In genomic region chr17:66620528-66620927, GRCh38 we compare ENCODE assay signal across 21 cellular contexts.
A peak's percentile ranks its signal among the peaks of the same experiment; 100 is the strongest.
DNase-seq lines count a peak whose midpoint lies in the region; ATAC-seq and TF ChIP-seq lines count a peak whose summit lies in the region.
"Had no signal": no experiment of that assay in that cellular context is flagged by ENCODE, and none has a peak within 500 bp of the region (broad histone marks: within the 10 kb centered on the region; RNA-seq: fewer than 3 reads in every experiment).

No MANE protein-coding gene starts in this region.

- H2AFZ ChIP-seq in IMR-90 (replicated peaks; ENCODE audit: low read length, poor library complexity): no peak overlapping the region

- H4K20me1 ChIP-seq in IMR-90 (ENCODE audit: insufficient read depth, low read length): peaks cover 10% of the 10 kb centered on the region

- POLR2A ChIA-PET in IMR-90 (lab: Charles Lee; ENCODE audit: unreplicated experiment): no interaction called here
- POLR2A ChIA-PET in CD8-positive, alpha-beta memory T cell (lab: Charles Lee): no interaction called here

- no TSS peak for BruUV-seq in IMR-90 (replicated peaks; lab: Mats Ljungman, UMichigan)

- no peak overlapping the region for H3K9ac ChIP-seq in IMR-90 (ENCODE audit: low read depth, low read length)
- H3K9ac ChIP-seq: KMS-11 had no signal

- no peak overlapping the region for H4K5ac ChIP-seq in IMR-90 (ENCODE audit: low read depth, low read length)

- H4K8ac ChIP-seq in IMR-90 (ENCODE audit: low read depth in 2 of 2, low read length in 2 of 2): no peak overlapping the region

- H3K9me3 ChIP-seq in IMR-90 (ENCODE audit: control insufficient read depth, insufficient read depth, low read length): no peaks in the 10 kb centered on the region
- no peaks in the 10 kb centered on the region for H3K9me3 ChIP-seq in CD8-positive, alpha-beta memory T cell (ENCODE audit: low read length)
- H3K9me3 ChIP-seq: SJSA1 had no signal

- no peak for TF ChIP-seq POLR2A in IMR-90 (IDR thresholded peaks at IDR 0.05; ENCODE audit: low read depth, low read length)

- H3K23ac ChIP-seq in IMR-90 (ENCODE audit: low read depth, low read length): no peak overlapping the region

- no peaks in the 10 kb centered on the region for H3K9me3 Mint-ChIP-seq in activated T-helper 1 cell treated with anti-CD3 and anti-CD28 coated beads, Interleukin-12 subunit alpha, Interleukin-12 subunit beta, Interleukin-2, Interleukin-4 antibody, amounts not matched to agents 30 ng/mL and 10 ng/mL and 1 ng/mL, durations not matched to agents 14 hours and 24 hours and 36 hours
- H3K9me3 Mint-ChIP-seq in CD8-positive, alpha-beta memory T cell: no peaks in the 10 kb centered on the region

- no peaks in the 10 kb centered on the region; the same call in none of the 2 replicates for H3K4me1 ChIP-seq in IMR-90 (ENCODE audit: control insufficient read depth, insufficient read depth, low read length)
- H3K4me1 ChIP-seq in CD8-positive, alpha-beta memory T cell (ENCODE audit: insufficient read depth, low read length): no peaks in the 10 kb centered on the region
- H3K4me1 ChIP-seq: SJSA1 had no signal

- H3K36me3 ChIP-seq in IMR-90 (ENCODE audit: control insufficient read depth, insufficient read depth, low read length): no peaks in the 10 kb centered on the region
- H3K36me3 ChIP-seq in CD8-positive, alpha-beta memory T cell (ENCODE audit: insufficient read depth, low read length): no peaks in the 10 kb centered on the region
- H3K36me3 ChIP-seq: SJSA1 had no signal

- H2BK20ac ChIP-seq in IMR-90 (ENCODE audit: low read depth, low read length): no peak overlapping the region

- no peak overlapping the region for H3K4me2 ChIP-seq in IMR-90 (ENCODE audit: low read depth, low read length)
- H3K4me2 ChIP-seq: KMS-11 had no signal

- peak; percentile 33 for DNase-seq in IMR-90
- no peak for DNase-seq in activated T-helper 1 cell treated with anti-CD3 and anti-CD28 coated beads, Interleukin-12 subunit alpha, Interleukin-12 subunit beta, Interleukin-2, Interleukin-4 antibody, amounts not matched to agents 30 ng/mL and 10 ng/mL and 1 ng/mL, durations not matched to agents 14 hours and 24 hours and 36 hours (ENCODE audit: low spot score)
- DNase-seq in fibroblast of villous mesenchyme (ENCODE audit: low read depth): peak; percentile 47
- no peak for DNase-seq in CD8-positive, alpha-beta memory T cell
- DNase-seq: C1 segment of cervical spinal cord; CD4-positive, alpha-beta memory T cell; DMS 273 treated with DMSO at 0.1 percent for 48 hours; DMS79 treated with DMSO at 0.1 percent for 48 hours; MM.1S; NCI-H2029; NCI-H446; NCI-H524 treated with DMSO at 0.1 percent for 48 hours; NCI-H774; T-helper 1 cell had no signal

- peak overlapping the region; percentile 40 for H3K27ac Mint-ChIP-seq in activated T-helper 1 cell treated with anti-CD3 and anti-CD28 coated beads, Interleukin-12 subunit alpha, Interleukin-12 subunit beta, Interleukin-2, Interleukin-4 antibody, amounts not matched to agents 30 ng/mL and 10 ng/mL and 1 ng/mL, durations not matched to agents 14 hours and 24 hours and 36 hours
- peak overlapping the region in 4 of 8 donors; percentile 13 to 66 (median 36) for H3K27ac Mint-ChIP-seq in CD8-positive, alpha-beta memory T cell

- H3K14ac ChIP-seq in IMR-90 (replicated peaks; ENCODE audit: low read depth, low read length): no peak overlapping the region

- ATAC-seq in IMR-90 (ENCODE audit: low read depth) (peak; percentile 56), HG03159 (IDR thresholded peaks at IDR 0.05; ENCODE audit: unreplicated experiment) (no peak), GM21528 (IDR thresholded peaks at IDR 0.05; ENCODE audit: low FRiP score, unreplicated experiment) (no peak), HG02885 (IDR thresholded peaks at IDR 0.05; ENCODE audit: poor library complexity, unreplicated experiment) (no peak)
- ATAC-seq: HCT116, Right ventricle myocardium inferior had no signal

- H3K4me1 Mint-ChIP-seq in activated T-helper 1 cell treated with anti-CD3 and anti-CD28 coated beads, Interleukin-12 subunit alpha, Interleukin-12 subunit beta, Interleukin-2, Interleukin-4 antibody, amounts not matched to agents 30 ng/mL and 10 ng/mL and 1 ng/mL, durations not matched to agents 14 hours and 24 hours and 36 hours (ENCODE audit: low read depth): peaks cover 46% of the 10 kb centered on the region
- peaks cover 0 to 17% (median 3%) of the 10 kb centered on the region in 3 donors for H3K4me1 Mint-ChIP-seq in CD8-positive, alpha-beta memory T cell

- no CpG with 5 or more reads among the region's 2 CpGs for WGBS in IMR-90 (ENCODE audit: extremely low coverage in 2 of 2, insufficient read length in 1 of 2), 2 experiments

- H3K36me3 Mint-ChIP-seq in activated T-helper 1 cell treated with anti-CD3 and anti-CD28 coated beads, Interleukin-12 subunit alpha, Interleukin-12 subunit beta, Interleukin-2, Interleukin-4 antibody, amounts not matched to agents 30 ng/mL and 10 ng/mL and 1 ng/mL, durations not matched to agents 14 hours and 24 hours and 36 hours (ENCODE audit: low read depth): peaks cover 9% of the 10 kb centered on the region
- peaks cover 0 to 11% (median 5%) of the 10 kb centered on the region in 3 donors for H3K36me3 Mint-ChIP-seq in CD8-positive, alpha-beta memory T cell

- H3K18ac ChIP-seq in IMR-90 (ENCODE audit: low read depth, low read length): no peak overlapping the region

- no peaks in the 10 kb centered on the region for H3K27me3 Mint-ChIP-seq in activated T-helper 1 cell treated with anti-CD3 and anti-CD28 coated beads, Interleukin-12 subunit alpha, Interleukin-12 subunit beta, Interleukin-2, Interleukin-4 antibody, amounts not matched to agents 30 ng/mL and 10 ng/mL and 1 ng/mL, durations not matched to agents 14 hours and 24 hours and 36 hours (ENCODE audit: insufficient read depth)
- H3K27me3 Mint-ChIP-seq in CD8-positive, alpha-beta memory T cell: peaks cover 0 to 6% of the 10 kb centered on the region in 2 donors
- H3K27me3 Mint-ChIP-seq: CD4-positive, alpha-beta memory T cell had no signal

- no peak overlapping the region for H2BK15ac ChIP-seq in IMR-90 (ENCODE audit: low read depth, low read length)

- peaks cover 36 to 56% of the 10 kb centered on the region in 2 experiments for H3K79me1 ChIP-seq in IMR-90 (ENCODE audit: low read depth in 1 of 2, low read length in 2 of 2)

- intact Hi-C loops in IMR-90 (cut with micrococcal nuclease): no loop called here
- intact Hi-C loops in activated T-helper 1 cell treated with anti-CD3 and anti-CD28 coated beads, Interleukin-12 subunit alpha, Interleukin-12 subunit beta, Interleukin-2, Interleukin-4 antibody, amounts not matched to agents 30 ng/mL and 10 ng/mL and 1 ng/mL, durations not matched to agents 14 hours and 24 hours and 36 hours (cut with micrococcal nuclease): no loop called here

- no peak overlapping the region for H2BK5ac ChIP-seq in IMR-90 (ENCODE audit: low read depth, low read length, poor library complexity, severe bottlenecking)

- H3K27ac ChIP-seq in IMR-90 (ENCODE audit: insufficient read depth, low read length): no peak overlapping the region
- H3K27ac ChIP-seq in CD8-positive, alpha-beta memory T cell (ENCODE audit: low read depth, low read length): no peak overlapping the region
- H3K27ac ChIP-seq: KMS-11, SJSA1 had no signal

- TF ChIP-seq CTCF in IMR-90 (conservative IDR thresholded peaks at IDR 0.05; ENCODE audit: low read depth, low read length) (no peak), fibroblast of villous mesenchyme (IDR thresholded peaks at IDR 0.05; ENCODE audit: insufficient read depth, low read depth, low read length) (no peak)

- TF ChIP-seq RAD21 in IMR-90 (IDR thresholded peaks at IDR 0.05; ENCODE audit: low read length): no peak

- no peak overlapping the region for H4K91ac ChIP-seq in IMR-90 (ENCODE audit: insufficient read depth, low read depth, low read length)

- no peaks in the 10 kb centered on the region for H3K27me3 ChIP-seq in IMR-90 (ENCODE audit: control insufficient read depth, insufficient read depth, low read length)
- H3K27me3 ChIP-seq in CD8-positive, alpha-beta memory T cell (ENCODE audit: insufficient read depth, low read length, poor library complexity, severe bottlenecking): no peaks in the 10 kb centered on the region
- H3K27me3 ChIP-seq: SJSA1 had no signal

- dilution Hi-C loops in IMR-90 (cut with HindIII; ENCODE audit: low sequenced_read_pairs, unreplicated experiment): no loop called here

- in situ Hi-C loops in IMR-90 (cut with MboI; ENCODE audit: low sequenced_read_pairs): no loop called here

- no peak overlapping the region for H2BK120ac ChIP-seq in IMR-90 (ENCODE audit: low read depth, low read length)

- CTCF ChIA-PET in IMR-90 (lab: Yijun Ruan, JAX): interaction anchor here (0.7 kb wide), 1 partner anchor 41 kb away, joined by 3 read pairs; no protein-coding TSS in a partner anchor
- CTCF ChIA-PET in CD8-positive, alpha-beta memory T cell (lab: Charles Lee): no interaction called here

- no peak overlapping the region for H2AK5ac ChIP-seq in IMR-90 (ENCODE audit: low read depth, low read length)

- H3K9me1 ChIP-seq in IMR-90 (ENCODE audit: insufficient read depth, low read length): 0 out of 2 replicates have a peak, but pooled peaks cover 4% of the 10 kb centered on the region

- no peak overlapping the region for H2AK9ac ChIP-seq in IMR-90 (replicated peaks; ENCODE audit: low read depth, low read length, poor library complexity)

- H3K4me3 Mint-ChIP-seq in activated T-helper 1 cell treated with anti-CD3 and anti-CD28 coated beads, Interleukin-12 subunit alpha, Interleukin-12 subunit beta, Interleukin-2, Interleukin-4 antibody, amounts not matched to agents 30 ng/mL and 10 ng/mL and 1 ng/mL, durations not matched to agents 14 hours and 24 hours and 36 hours: no peak overlapping the region
- no peak overlapping the region for H3K4me3 Mint-ChIP-seq in CD8-positive, alpha-beta memory T cell
- H3K4me3 Mint-ChIP-seq: CD4-positive, alpha-beta memory T cell had no signal

- no peak overlapping the region for H3K56ac ChIP-seq in IMR-90 (ENCODE audit: extremely low read depth, insufficient read depth, low read length)

- H3K4me3 ChIP-seq in IMR-90 (ENCODE audit: insufficient read depth, low read depth, low read length): no peak overlapping the region
- H3K4me3 ChIP-seq in fibroblast of villous mesenchyme (ENCODE audit: low read depth, low read length): no peak overlapping the region
- no peak overlapping the region for H3K4me3 ChIP-seq in CD8-positive, alpha-beta memory T cell (ENCODE audit: low read length)
- H3K4me3 ChIP-seq: SJSA1 had no signal

- H3K4ac ChIP-seq in IMR-90 (ENCODE audit: low read depth, low read length): no peak overlapping the region

TF ChIP-seq in IMR-90, 13 proteins besides CTCF, POLR2A, EP300 and RAD21 (continues in another document):
- TF ChIP-seq ELK1 (IDR thresholded peaks at IDR 0.05; ENCODE audit: borderline replicate concordance, low read depth, low read length): no peak
- no peak for TF ChIP-seq CEBPB (IDR thresholded peaks at IDR 0.05; ENCODE audit: low read depth, low read length)

Comparison
In these comparisons a context has a peak if more than half of its experiments do, and no peak if none do; other contexts are left out.
1. DNase-seq: peak in IMR-90 (single experiment) and fibroblast of villous mesenchyme (single experiment); none in activated T-helper 1 cell treated with anti-CD3 and anti-CD28 coated beads, Interleukin-12 subunit alpha, Interleukin-12 subunit beta, Interleukin-2, Interleukin-4 antibody, amounts not matched to agents 30 ng/mL and 10 ng/mL and 1 ng/mL, durations not matched to agents 14 hours and 24 hours and 36 hours (single experiment) and CD8-positive, alpha-beta memory T cell (0 of 5).